ENCODE assay signal across 21 cellular contexts in genomic region chr15:92151741-92152140, GRCh38.
A peak's percentile ranks its signal among the peaks of the same experiment; 100 is the strongest.
DNase-seq lines count a peak whose midpoint lies in the region; ATAC-seq and TF ChIP-seq lines count a peak whose summit lies in the region.
"Had no signal": no experiment of that assay in that cellular context is flagged by ENCODE, and none has a peak within 500 bp of the region (broad histone marks: within the 10 kb centered on the region; RNA-seq: fewer than 3 reads in every experiment).

No MANE protein-coding gene starts in this region.

- no peaks in the 10 kb centered on the region for H3F3A ChIP-seq in SK-N-SH (replicated peaks; ENCODE audit: insufficient read depth)

- peaks cover 63% of the 10 kb centered on the region for H3K4me1 Mint-ChIP-seq in mesothelial cell of epicardium
- H3K4me1 Mint-ChIP-seq: CD4-positive, alpha-beta memory T cell had no signal

- H3K27ac ChIP-seq in SK-N-SH (ENCODE audit: low read depth in 2 of 2, low read length in 1 of 2): no peak overlapping the region

- no peaks in the 10 kb centered on the region for H3K36me3 Mint-ChIP-seq in mesothelial cell of epicardium

- H3K9me3 ChIP-seq in SK-N-SH: no peaks in the 10 kb centered on the region

- no peak overlapping the region for H3K4me2 ChIP-seq in SK-N-SH
- H3K4me2 ChIP-seq: GM23338 had no signal

- TF ChIP-seq RAD21 in SK-N-SH (IDR thresholded peaks at IDR 0.05; ENCODE audit: low read length): no peak

- no peaks in the 10 kb centered on the region for H3K9me2 ChIP-seq in SK-N-SH

- no peaks in the 10 kb centered on the region for H3K79me2 ChIP-seq in SK-N-SH (ENCODE audit: insufficient read depth)

- H3K27me3 Mint-ChIP-seq in mesothelial cell of epicardium (ENCODE audit: low read depth): peaks cover 21% of the 10 kb centered on the region
- H3K27me3 Mint-ChIP-seq: CD4-positive, alpha-beta memory T cell had no signal

- no peak for TF ChIP-seq EP300 in SK-N-SH (IDR thresholded peaks at IDR 0.05; ENCODE audit: borderline replicate concordance in 1 of 2, low read depth in 1 of 2, low read length in 1 of 2)

- DNase-seq in NCI-H1105 treated with DMSO at 0.1 percent for 48 hours (lab: John Stamatoyannopoulos, UW): peak; percentile 20
- DNase-seq in NCI-H1105 (lab: John Stamatoyannopoulos, UW): no peak
- no peak for DNase-seq in SK-N-SH
- DNase-seq in NCI-H2227 (lab: John Stamatoyannopoulos, UW; ENCODE audit: unreplicated experiment): peak; percentile 2
- no peak for DNase-seq in mesothelial cell of epicardium (ENCODE audit: low spot score in 2 of 2, unreplicated experiment in 2 of 2)
- DNase-seq in effector CD4-positive, alpha-beta T cell: no peak
- DNase-seq in Kasumi-1 (lab: John Stamatoyannopoulos, UW): no peak
- DNase-seq: 8988T; C1 segment of cervical spinal cord; Calu3; CD4-positive, alpha-beta memory T cell; COR-L47; DMS53; EL; GDM1; H9; HFFc6 had no signal

- no peak for ATAC-seq in SK-N-SH treated with all-trans-retinoic acid at 6 μM for 48 hours
- ATAC-seq: GM12878, GM23338, HCT116 had no signal

- H3K27me3 ChIP-seq in SK-N-SH (ENCODE audit: insufficient read depth): no peaks in the 10 kb centered on the region

- TF ChIP-seq CTCF in SK-N-SH (IDR thresholded peaks at IDR 0.05) (no peak), mesothelial cell of epicardium (IDR thresholded peaks at IDR 0.05; ENCODE audit: unreplicated experiment) (no peak)

- H2AFZ ChIP-seq in SK-N-SH (ENCODE audit: low read depth): no peak overlapping the region
- H2AFZ ChIP-seq: GM23338 had no signal

- no peak overlapping the region for H3K4me3 ChIP-seq in SK-N-SH (ENCODE audit: low read depth in 2 of 2, low read length in 1 of 2)
- H3K4me3 ChIP-seq: GM12878, GM23338 had no signal

- POLR2A ChIA-PET in SK-N-SH (lab: Yijun Ruan, JAX): no interaction called here

- no peak overlapping the region for H3K4me3 Mint-ChIP-seq in mesothelial cell of epicardium
- H3K4me3 Mint-ChIP-seq: CD4-positive, alpha-beta memory T cell; GM23338; H9; HFFc6 had no signal

- no peaks in the 10 kb centered on the region for H3K9me3 Mint-ChIP-seq in mesothelial cell of epicardium
- H3K9me3 Mint-ChIP-seq: GM23338, H9, HFFc6 had no signal

- H4K20me1 ChIP-seq in SK-N-SH (ENCODE audit: insufficient read depth): no peaks in the 10 kb centered on the region

- WGBS in SK-N-SH (ENCODE audit: low lambda C conversion rate): 56% methylated on average over 3 of the region's 3 CpGs

- CTCF ChIA-PET in SK-N-SH (lab: Yijun Ruan, JAX): interaction anchor here (1.0 kb wide), 1 partner anchor 447 kb away, joined by 3 read pairs; no protein-coding TSS in a partner anchor

- no peak overlapping the region for H3K9ac ChIP-seq in SK-N-SH

- H3K4me1 ChIP-seq in SK-N-SH (ENCODE audit: control insufficient read depth in 1 of 2, insufficient read depth in 2 of 2, low read depth in 1 of 2, low read length in 1 of 2): peaks cover 0 to 11% of the 10 kb centered on the region in 2 experiments; a peak in 2 of 4 replicates

- H3K27ac Mint-ChIP-seq in mesothelial cell of epicardium: peak overlapping the region; percentile 81
- H3K27ac Mint-ChIP-seq: CD4-positive, alpha-beta memory T cell; GM23338; H9; HFFc6 had no signal

- peaks cover 14 to 22% of the 10 kb centered on the region in 2 experiments for H3K36me3 ChIP-seq in SK-N-SH (replicated peaks in 1 of 2; ENCODE audit: control insufficient read depth in 1 of 2, insufficient read depth in 2 of 2, low read length in 1 of 2)

TF ChIP-seq in SK-N-SH treated with all-trans-retinoic acid at 6 μM for 48 hours, 23 proteins besides CTCF, POLR2A, EP300 and RAD21:
- TF ChIP-seq ISL1 (CRISPR knock-in tag; IDR thresholded peaks at IDR 0.05): peak; percentile 67
- no peak for TF ChIP-seq ZNF70 (CRISPR knock-in tag; IDR thresholded peaks at IDR 0.05)
- 0 out of 2 replicates have a peak, but pooled peaks have one; percentile 15 for TF ChIP-seq TCF4 (CRISPR knock-in tag; IDR thresholded peaks at IDR 0.05; ENCODE audit: borderline replicate concordance)
- no peak for TF ChIP-seq ZNF8 (CRISPR knock-in tag; IDR thresholded peaks at IDR 0.05)

TF ChIP-seq in SK-N-SH, 30 proteins besides CTCF, POLR2A, EP300 and RAD21 (continues in another document):
- no peak for TF ChIP-seq YY1 (IDR thresholded peaks at IDR 0.05; ENCODE audit: low read depth)
- no peak for TF ChIP-seq TEAD4 (IDR thresholded peaks at IDR 0.05; ENCODE audit: borderline replicate concordance, insufficient read depth)
- TF ChIP-seq GATA2 (CRISPR knock-in tag; IDR thresholded peaks at IDR 0.05): no peak
- no peak for TF ChIP-seq NFIC (IDR thresholded peaks at IDR 0.05; ENCODE audit: borderline replicate concordance)
- no peak for TF ChIP-seq RFX5 (IDR thresholded peaks at IDR 0.05; ENCODE audit: low read length)
- no peak for TF ChIP-seq MEF2A (IDR thresholded peaks at IDR 0.05; ENCODE audit: borderline replicate concordance, low read depth)
- TF ChIP-seq, protein P1, sequence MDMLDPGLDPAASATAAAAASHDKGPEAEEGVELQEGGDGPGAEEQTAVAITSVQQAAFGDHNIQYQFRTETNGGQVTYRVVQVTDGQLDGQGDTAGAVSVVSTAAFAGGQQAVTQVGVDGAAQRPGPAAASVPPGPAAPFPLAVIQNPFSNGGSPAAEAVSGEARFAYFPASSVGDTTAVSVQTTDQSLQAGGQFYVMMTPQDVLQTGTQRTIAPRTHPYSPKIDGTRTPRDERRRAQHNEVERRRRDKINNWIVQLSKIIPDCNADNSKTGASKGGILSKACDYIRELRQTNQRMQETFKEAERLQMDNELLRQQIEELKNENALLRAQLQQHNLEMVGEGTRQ (IDR thresholded peaks at IDR 0.05; ENCODE audit: borderline replicate concordance, low read depth, low read length): no peak
- no peak for TF ChIP-seq SIN3A (IDR thresholded peaks at IDR 0.05; ENCODE audit: borderline replicate concordance, low read depth, low read length)
- TF ChIP-seq, protein P2, sequence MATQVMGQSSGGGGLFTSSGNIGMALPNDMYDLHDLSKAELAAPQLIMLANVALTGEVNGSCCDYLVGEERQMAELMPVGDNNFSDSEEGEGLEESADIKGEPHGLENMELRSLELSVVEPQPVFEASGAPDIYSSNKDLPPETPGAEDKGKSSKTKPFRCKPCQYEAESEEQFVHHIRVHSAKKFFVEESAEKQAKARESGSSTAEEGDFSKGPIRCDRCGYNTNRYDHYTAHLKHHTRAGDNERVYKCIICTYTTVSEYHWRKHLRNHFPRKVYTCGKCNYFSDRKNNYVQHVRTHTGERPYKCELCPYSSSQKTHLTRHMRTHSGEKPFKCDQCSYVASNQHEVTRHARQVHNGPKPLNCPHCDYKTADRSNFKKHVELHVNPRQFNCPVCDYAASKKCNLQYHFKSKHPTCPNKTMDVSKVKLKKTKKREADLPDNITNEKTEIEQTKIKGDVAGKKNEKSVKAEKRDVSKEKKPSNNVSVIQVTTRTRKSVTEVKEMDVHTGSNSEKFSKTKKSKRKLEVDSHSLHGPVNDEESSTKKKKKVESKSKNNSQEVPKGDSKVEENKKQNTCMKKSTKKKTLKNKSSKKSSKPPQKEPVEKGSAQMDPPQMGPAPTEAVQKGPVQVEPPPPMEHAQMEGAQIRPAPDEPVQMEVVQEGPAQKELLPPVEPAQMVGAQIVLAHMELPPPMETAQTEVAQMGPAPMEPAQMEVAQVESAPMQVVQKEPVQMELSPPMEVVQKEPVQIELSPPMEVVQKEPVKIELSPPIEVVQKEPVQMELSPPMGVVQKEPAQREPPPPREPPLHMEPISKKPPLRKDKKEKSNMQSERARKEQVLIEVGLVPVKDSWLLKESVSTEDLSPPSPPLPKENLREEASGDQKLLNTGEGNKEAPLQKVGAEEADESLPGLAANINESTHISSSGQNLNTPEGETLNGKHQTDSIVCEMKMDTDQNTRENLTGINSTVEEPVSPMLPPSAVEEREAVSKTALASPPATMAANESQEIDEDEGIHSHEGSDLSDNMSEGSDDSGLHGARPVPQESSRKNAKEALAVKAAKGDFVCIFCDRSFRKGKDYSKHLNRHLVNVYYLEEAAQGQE (IDR thresholded peaks at IDR 0.05; ENCODE audit: low read depth, low read length): no peak
- TF ChIP-seq RXRA (IDR thresholded peaks at IDR 0.05; ENCODE audit: borderline replicate concordance, low read depth): no peak
- no peak for TF ChIP-seq TAF1 (IDR thresholded peaks at IDR 0.05; ENCODE audit: borderline replicate concordance, low read depth, low read length)
- TF ChIP-seq FOSL2 (IDR thresholded peaks at IDR 0.05; ENCODE audit: borderline replicate concordance, low read depth): no peak
- TF ChIP-seq, protein P3, sequence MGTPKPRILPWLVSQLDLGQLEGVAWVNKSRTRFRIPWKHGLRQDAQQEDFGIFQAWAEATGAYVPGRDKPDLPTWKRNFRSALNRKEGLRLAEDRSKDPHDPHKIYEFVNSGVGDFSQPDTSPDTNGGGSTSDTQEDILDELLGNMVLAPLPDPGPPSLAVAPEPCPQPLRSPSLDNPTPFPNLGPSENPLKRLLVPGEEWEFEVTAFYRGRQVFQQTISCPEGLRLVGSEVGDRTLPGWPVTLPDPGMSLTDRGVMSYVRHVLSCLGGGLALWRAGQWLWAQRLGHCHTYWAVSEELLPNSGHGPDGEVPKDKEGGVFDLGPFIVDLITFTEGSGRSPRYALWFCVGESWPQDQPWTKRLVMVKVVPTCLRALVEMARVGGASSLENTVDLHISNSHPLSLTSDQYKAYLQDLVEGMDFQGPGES (IDR thresholded peaks at IDR 0.05; ENCODE audit: low read depth, low read length): no peak
- no peak for TF ChIP-seq GABPA (IDR thresholded peaks at IDR 0.05; ENCODE audit: low read depth)
- no peak for TF ChIP-seq TCF12 (IDR thresholded peaks at IDR 0.05)
- TF ChIP-seq FOXJ3 (CRISPR knock-in tag; IDR thresholded peaks at IDR 0.05): no peak
- no peak for TF ChIP-seq FOXM1 (IDR thresholded peaks at IDR 0.05; ENCODE audit: low read depth)
- no peak for TF ChIP-seq PBX3 (IDR thresholded peaks at IDR 0.05)
- no peak for TF ChIP-seq ELF1 (IDR thresholded peaks at IDR 0.05)

Comparison
In these comparisons a context has a peak if more than half of its experiments do, and no peak if none do; other contexts are left out.
1. DNase-seq: peak in NCI-H1105 treated with DMSO at 0.1 percent for 48 hours (single experiment) and NCI-H2227 (single experiment); none in NCI-H1105 (single experiment), SK-N-SH (single experiment), mesothelial cell of epicardium (0 of 2), effector CD4-positive, alpha-beta T cell (single experiment) and Kasumi-1 (0 of 2).